Comparison of ENCODE assay signal across 21 cellular contexts in the genomic region with DNA sequence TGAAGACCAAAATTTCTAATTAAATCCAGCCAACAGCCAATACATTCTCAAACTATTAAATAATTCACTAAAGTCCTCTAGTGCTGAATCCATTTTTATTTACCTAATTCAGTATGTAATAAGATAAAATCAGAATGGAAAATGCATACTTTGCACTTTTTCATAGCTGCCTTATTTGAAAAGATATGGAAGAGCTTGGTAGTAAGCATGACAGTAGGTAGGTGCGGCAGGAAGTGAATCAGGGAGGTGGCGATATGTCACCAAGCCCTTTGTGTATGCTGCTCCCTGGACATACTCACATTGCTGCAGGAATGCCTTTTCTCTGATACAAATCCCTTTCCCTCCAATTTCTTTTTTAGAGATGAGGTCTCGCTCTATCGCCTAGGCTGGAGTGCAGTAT. TPM values are rescaled to one million over a fixed set of nuclear protein-coding genes. Genes with fewer than 3 reads are reported as not detected.
DNase-seq lines count a peak whose midpoint lies in the region; ATAC-seq and TF ChIP-seq lines count a peak whose summit lies in the region.
"Had no signal": no experiment of that assay in that cellular context is flagged by ENCODE, and none has a peak within 500 bp of the region (broad histone marks: within the 10 kb centered on the region; RNA-seq: fewer than 3 reads in every experiment).

No MANE protein-coding gene starts in this region.

- no peak overlapping the region for H2BK20ac ChIP-seq in IMR-90 (ENCODE audit: low read depth, low read length)

- H3K79me1 ChIP-seq in IMR-90 (ENCODE audit: low read depth in 1 of 2, low read length in 2 of 2): no peaks in the 10 kb centered on the region

- H3K27me3 ChIP-seq in IMR-90 (ENCODE audit: control insufficient read depth, insufficient read depth, low read length): peaks cover 4% of the 10 kb centered on the region; the same call in 1 of the 2 replicates

- intact Hi-C loops in IMR-90 (cut with micrococcal nuclease): no loop called here

- H2BK5ac ChIP-seq in IMR-90 (ENCODE audit: low read depth, low read length, poor library complexity, severe bottlenecking): no peak overlapping the region

- ATAC-seq in IMR-90 (ENCODE audit: low read depth): no peak
- peak; percentile 76 for ATAC-seq in esophagus mucosa
- no peak for ATAC-seq in GM19467 (IDR thresholded peaks at IDR 0.05; ENCODE audit: unreplicated experiment)

- no peak overlapping the region for H3K4ac ChIP-seq in IMR-90 (ENCODE audit: low read depth, low read length)

- H3K23ac ChIP-seq in IMR-90 (ENCODE audit: low read depth, low read length): no peak overlapping the region

- no peak overlapping the region for H3K18ac ChIP-seq in IMR-90 (ENCODE audit: low read depth, low read length)

- H3K14ac ChIP-seq in IMR-90 (replicated peaks; ENCODE audit: low read depth, low read length): no peak overlapping the region

- BruUV-seq in IMR-90 (replicated peaks; lab: Mats Ljungman, UMichigan): no TSS peak

- no peak overlapping the region for H4K91ac ChIP-seq in IMR-90 (ENCODE audit: insufficient read depth, low read depth, low read length)

- no peak overlapping the region for H3K56ac ChIP-seq in IMR-90 (ENCODE audit: extremely low read depth, insufficient read depth, low read length)

- H4K20me1 ChIP-seq in IMR-90 (ENCODE audit: insufficient read depth, low read length): no peaks in the 10 kb centered on the region

- in situ Hi-C loops in IMR-90 (cut with MboI; ENCODE audit: low sequenced_read_pairs): no loop called here

- CTCF ChIA-PET in IMR-90 (lab: Yijun Ruan, JAX): interaction anchor here (0.9 kb wide), 1 partner anchor 78 kb away, joined by 3 read pairs; no protein-coding TSS in a partner anchor

- TF ChIP-seq POLR2A in IMR-90 (IDR thresholded peaks at IDR 0.05; ENCODE audit: low read depth, low read length): no peak

- TF ChIP-seq RAD21 in IMR-90 (IDR thresholded peaks at IDR 0.05; ENCODE audit: low read length): no peak

- H4K5ac ChIP-seq in IMR-90 (ENCODE audit: low read depth, low read length): no peak overlapping the region

- H2BK120ac ChIP-seq in IMR-90 (ENCODE audit: low read depth, low read length): no peak overlapping the region

- H2AK9ac ChIP-seq in IMR-90 (replicated peaks; ENCODE audit: low read depth, low read length, poor library complexity): no peak overlapping the region

- H3K36me3 ChIP-seq in IMR-90 (ENCODE audit: control insufficient read depth, insufficient read depth, low read length): no peaks in the 10 kb centered on the region
- H3K36me3 ChIP-seq: HAP-1, SJCRH30 had no signal

- H3K9me3 ChIP-seq in IMR-90 (ENCODE audit: control insufficient read depth, insufficient read depth, low read length): no peaks in the 10 kb centered on the region
- H3K9me3 ChIP-seq: HAP-1, SJCRH30 had no signal

- H2AK5ac ChIP-seq in IMR-90 (ENCODE audit: low read depth, low read length): no peak overlapping the region

- no peak overlapping the region for H3K27ac ChIP-seq in IMR-90 (ENCODE audit: insufficient read depth, low read length)
- H3K27ac ChIP-seq in VCaP: peak overlapping the region; percentile 24
- H3K27ac ChIP-seq: RWPE1, SJCRH30 had no signal

- dilution Hi-C loops in IMR-90 (cut with HindIII; ENCODE audit: low sequenced_read_pairs, unreplicated experiment): no loop called here

- POLR2A ChIA-PET in IMR-90 (lab: Charles Lee; ENCODE audit: unreplicated experiment): no interaction called here

- 93% methylated on average over 3 of the region's 4 CpGs; no CpG with 5 or more reads in 1 of the 2 experiments for WGBS in IMR-90 (ENCODE audit: extremely low coverage in 2 of 2, insufficient read length in 1 of 2), 2 experiments

- no peak for TF ChIP-seq CTCF in IMR-90 (conservative IDR thresholded peaks at IDR 0.05; ENCODE audit: low read depth, low read length)
- no peak for TF ChIP-seq CTCF in VCaP (conservative IDR thresholded peaks at IDR 0.05)
- TF ChIP-seq CTCF in GM10266 (IDR thresholded peaks at IDR 0.05; ENCODE audit: control insufficient read depth, insufficient read depth, low read depth, missing control alignments): no peak

- no peaks in the 10 kb centered on the region for H3K4me1 ChIP-seq in IMR-90 (ENCODE audit: control insufficient read depth, insufficient read depth, low read length)
- H3K4me1 ChIP-seq: HAP-1, SJCRH30 had no signal

- no peaks in the 10 kb centered on the region for H3K9me1 ChIP-seq in IMR-90 (ENCODE audit: insufficient read depth, low read length)

- H2BK15ac ChIP-seq in IMR-90 (ENCODE audit: low read depth, low read length): no peak overlapping the region

- no peak overlapping the region for H2AFZ ChIP-seq in IMR-90 (replicated peaks; ENCODE audit: low read length, poor library complexity)

- no peak overlapping the region for H4K8ac ChIP-seq in IMR-90 (ENCODE audit: low read depth in 2 of 2, low read length in 2 of 2)

- DNase-seq in A172 (ENCODE audit: low spot score): peak; percentile 65
- DNase-seq in IMR-90: no peak
- DNase-seq in DMS53 treated with DMSO at 0.1 percent for 48 hours (lab: John Stamatoyannopoulos, UW; ENCODE audit: unreplicated experiment): no peak
- no peak for DNase-seq in GM10266 (ENCODE audit: extremely low spot score)
- DNase-seq in NCI-H2029 treated with DMSO at 0.1 percent for 48 hours (lab: John Stamatoyannopoulos, UW): no peak
- DNase-seq: 8988T; CD4-positive, alpha-beta memory T cell; KBM-7; MV-4-11; NCI-H1417; NCI-H187; NCI-H2227 treated with DMSO at 0.1 percent for 48 hours; NCI-H510A treated with DMSO at 0.1 percent for 48 hours; NCI-H82; SJCRH30 had no signal

- no peak overlapping the region for H3K9ac ChIP-seq in IMR-90 (ENCODE audit: low read depth, low read length)

- H3K4me2 ChIP-seq in IMR-90 (ENCODE audit: low read depth, low read length): no peak overlapping the region

- H3K4me3 ChIP-seq in IMR-90 (ENCODE audit: insufficient read depth, low read depth, low read length): no peak overlapping the region
- H3K4me3 ChIP-seq: HAP-1, SJCRH30 had no signal

TF ChIP-seq in IMR-90, 13 proteins besides CTCF, POLR2A, EP300 and RAD21:
- TF ChIP-seq MAFK (IDR thresholded peaks at IDR 0.05; ENCODE audit: low read depth, low read length): peak; percentile 65
- TF ChIP-seq, protein P1, sequence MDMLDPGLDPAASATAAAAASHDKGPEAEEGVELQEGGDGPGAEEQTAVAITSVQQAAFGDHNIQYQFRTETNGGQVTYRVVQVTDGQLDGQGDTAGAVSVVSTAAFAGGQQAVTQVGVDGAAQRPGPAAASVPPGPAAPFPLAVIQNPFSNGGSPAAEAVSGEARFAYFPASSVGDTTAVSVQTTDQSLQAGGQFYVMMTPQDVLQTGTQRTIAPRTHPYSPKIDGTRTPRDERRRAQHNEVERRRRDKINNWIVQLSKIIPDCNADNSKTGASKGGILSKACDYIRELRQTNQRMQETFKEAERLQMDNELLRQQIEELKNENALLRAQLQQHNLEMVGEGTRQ (IDR thresholded peaks at IDR 0.05; ENCODE audit: low read depth, low read length): no peak

RNA-seq across cellular contexts. Expression of gene TGM3, which starts 10.2 kb away (rescaled TPM):
- total RNA-seq in A172 (2014; rRNA removed; shearing (Covaris generic)): 0.53 TPM in 1 of 2 replicates, not detected in the other
- total RNA-seq in IMR-90 (2012; rRNA removed): not detected in 2 replicates
- not detected in 2 replicates for polyA plus RNA-seq in IMR-90 (2012; rRNA removed)
- polyA plus RNA-seq in IMR-90 (2012; cell fraction: cytosol; rRNA removed): not detected in 2 replicates
- not detected in 2 replicates for polyA plus RNA-seq in IMR-90 (2012; cell fraction: nucleus; rRNA removed; ENCODE audit: low replicate concordance)
- total RNA-seq in esophagus mucosa: 1,379 TPM
- total RNA-seq: CD4-positive, alpha-beta memory T cell; SJCRH30 had no signal
- polyA plus RNA-seq: BJ; CD4-positive, alpha-beta memory T cell had no signal

Comparison
In these comparisons a context has a peak if more than half of its experiments do, and no peak if none do; other contexts are left out.
1. RNA of gene TGM3, which starts 10.2 kb away (total RNA-seq): 1,379 TPM in esophagus mucosa (single experiment); 0.53 TPM in A172 and not detected in IMR-90; every median in the first group is over 100 times any median in the second.